ENCODE assay signal across 16 cellular contexts in the genomic region with DNA sequence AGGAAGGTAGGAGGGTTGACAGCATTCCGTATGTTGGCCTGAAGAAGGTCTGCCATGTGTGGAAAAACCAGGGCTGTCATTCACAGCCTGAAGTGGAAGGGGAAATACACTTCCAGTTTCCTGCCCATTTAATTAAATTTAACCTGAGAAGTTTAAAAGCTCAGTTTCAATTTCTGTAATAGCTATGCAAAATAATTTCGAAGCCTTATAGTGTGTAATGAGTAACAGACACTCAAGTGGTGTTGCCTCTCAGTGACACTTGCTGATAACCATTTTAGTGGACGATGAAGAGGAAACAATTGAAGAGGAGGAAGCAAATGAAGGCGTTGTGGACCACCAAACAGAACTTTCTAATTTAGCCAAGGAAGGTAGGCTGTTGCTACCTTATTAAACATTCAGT. TPM values are rescaled to one million over a fixed set of nuclear protein-coding genes. Genes with fewer than 3 reads are reported as not detected.
A peak's percentile ranks its signal among the peaks of the same experiment; 100 is the strongest.
DNase-seq lines count a peak whose midpoint lies in the region; ATAC-seq and TF ChIP-seq lines count a peak whose summit lies in the region.
"Had no signal": no experiment of that assay in that cellular context is flagged by ENCODE, and none has a peak within 500 bp of the region (broad histone marks: within the 10 kb centered on the region; RNA-seq: fewer than 3 reads in every experiment).

No MANE protein-coding gene starts in this region.

- no peaks in the 10 kb centered on the region for H3K4me1 ChIP-seq in breast epithelium
- H3K4me1 ChIP-seq: uterus had no signal

- POLR2A ChIA-PET in MCF 10A (lab: Yijun Ruan, JAX): no interaction called here

- BruUV-seq in MCF 10A (replicated peaks; lab: Mats Ljungman, UMichigan): no TSS peak

- no peaks in the 10 kb centered on the region for H3K4me1 Mint-ChIP-seq in MCF 10A (ENCODE audit: insufficient read depth, unreplicated experiment)
- peaks cover 12% of the 10 kb centered on the region for H3K4me1 Mint-ChIP-seq in stimulated activated effector memory CD8-positive, alpha-beta T cell treated with anti-CD3 and anti-CD28 coated beads, Interleukin-12 subunit alpha, Interleukin-12 subunit beta, amount 100 ng/mL, for 72 hours
- H3K4me1 Mint-ChIP-seq in immature natural killer cell: no peaks in the 10 kb centered on the region

- DNase-seq in MCF 10A (ENCODE audit: unreplicated experiment): no peak
- DNase-seq in breast epithelium (ENCODE audit: low spot score in 2 of 2): no peak
- no peak for DNase-seq in stimulated activated effector memory CD8-positive, alpha-beta T cell treated with anti-CD3 and anti-CD28 coated beads, Interleukin-12 subunit alpha, Interleukin-12 subunit beta, amount 100 ng/mL, for 72 hours (ENCODE audit: low spot score in 2 of 2)
- DNase-seq in immature natural killer cell: no peak
- DNase-seq in DMS114 treated with DMSO at 0.1 percent for 48 hours (lab: John Stamatoyannopoulos, UW; ENCODE audit: unreplicated experiment): no peak
- DNase-seq: activated CD4-positive, alpha-beta T cell treated with anti-CD3 and anti-CD28 coated beads, Interleukin-2, amount 50 U/mL, for 1 hour; activated effector memory CD4-positive, alpha-beta T cell treated with anti-CD3 and anti-CD28 coated beads, Interleukin-2, amount 50 U/mL, for 16 hours; NCI-H1436; NCI-H526; RPMI8226; stimulated activated CD4-positive, alpha-beta T cell treated with anti-CD3 and anti-CD28 coated beads, Interleukin-1b, Interleukin-23, amount 100 ng/mL, for 48 hours; uterus had no signal

- TF ChIP-seq CTCF in MCF 10A (IDR thresholded peaks at IDR 0.05; ENCODE audit: unreplicated experiment) (no peak), breast epithelium (IDR thresholded peaks at IDR 0.05) (no peak)

- H3K27me3 Mint-ChIP-seq in MCF 10A (ENCODE audit: insufficient read depth, unreplicated experiment) (no peaks in the 10 kb centered on the region), immature natural killer cell (ENCODE audit: low read depth in 3 of 3) (no peaks in the 10 kb centered on the region)

- H3K27me3 ChIP-seq in breast epithelium: no peaks in the 10 kb centered on the region
- H3K27me3 ChIP-seq: uterus had no signal

- H3K4me3 Mint-ChIP-seq in MCF 10A (ENCODE audit: unreplicated experiment) (no peak overlapping the region), immature natural killer cell (no peak overlapping the region)
- no peak overlapping the region for H3K4me3 Mint-ChIP-seq in stimulated activated effector memory CD8-positive, alpha-beta T cell treated with anti-CD3 and anti-CD28 coated beads, Interleukin-12 subunit alpha, Interleukin-12 subunit beta, amount 100 ng/mL, for 72 hours

- H3K27ac Mint-ChIP-seq in MCF 10A (ENCODE audit: low read depth, unreplicated experiment) (peak overlapping the region; percentile 12), immature natural killer cell (no peak overlapping the region)
- peak overlapping the region; percentile 58 for H3K27ac Mint-ChIP-seq in stimulated activated effector memory CD8-positive, alpha-beta T cell treated with anti-CD3 and anti-CD28 coated beads, Interleukin-12 subunit alpha, Interleukin-12 subunit beta, amount 100 ng/mL, for 72 hours

- CTCF ChIA-PET in MCF 10A (lab: Yijun Ruan, JAX): interaction anchor here (0.5 kb wide), 1 partner anchor 94 kb away, joined by 3 read pairs; no protein-coding TSS in a partner anchor

- no peak overlapping the region for H3K4me3 ChIP-seq in breast epithelium
- H3K4me3 ChIP-seq: K562, uterus had no signal

- H3K36me3 ChIP-seq in breast epithelium: peaks cover 4% of the 10 kb centered on the region
- H3K36me3 ChIP-seq: uterus had no signal

- no peaks in the 10 kb centered on the region for H3K9me3 ChIP-seq in breast epithelium
- H3K9me3 ChIP-seq: uterus had no signal

- intact Hi-C loops in MCF 10A (cut with micrococcal nuclease) (no loop called here), breast epithelium (cut with DNase I; ENCODE audit: low total_unique reads) (loop anchor here (5.0 kb wide), 1 partner anchor 372 kb away; no protein-coding TSS in a partner anchor)

- no peak for TF ChIP-seq POLR2A in breast epithelium (IDR thresholded peaks at IDR 0.05)

- H3K9me3 Mint-ChIP-seq in MCF 10A (ENCODE audit: unreplicated experiment): no peaks in the 10 kb centered on the region
- H3K9me3 Mint-ChIP-seq in stimulated activated effector memory CD8-positive, alpha-beta T cell treated with anti-CD3 and anti-CD28 coated beads, Interleukin-12 subunit alpha, Interleukin-12 subunit beta, amount 100 ng/mL, for 72 hours: no peaks in the 10 kb centered on the region
- no peaks in the 10 kb centered on the region for H3K9me3 Mint-ChIP-seq in immature natural killer cell

- H3K27ac ChIP-seq in breast epithelium: no peak overlapping the region
- H3K27ac ChIP-seq: uterus had no signal

- ATAC-seq in GM21529 (IDR thresholded peaks at IDR 0.05; ENCODE audit: unreplicated experiment): peak; percentile 87
- peak; percentile 80 for ATAC-seq in HG03095 (IDR thresholded peaks at IDR 0.05; ENCODE audit: unreplicated experiment)
- no peak for ATAC-seq in stimulated activated effector memory CD8-positive, alpha-beta T cell treated with anti-CD3 and anti-CD28 coated beads, Interleukin-12 subunit alpha, Interleukin-12 subunit beta, amount 100 ng/mL, for 72 hours
- ATAC-seq in GM18502 (IDR thresholded peaks at IDR 0.05; ENCODE audit: poor library complexity, unreplicated experiment): no peak
- ATAC-seq: K562 had no signal

- H3K36me3 Mint-ChIP-seq in MCF 10A (ENCODE audit: insufficient read depth, unreplicated experiment) (peaks cover 75% of the 10 kb centered on the region), immature natural killer cell (peaks cover 30 to 51% (median 45%) of the 10 kb centered on the region in 3 donors)
- H3K36me3 Mint-ChIP-seq in stimulated activated effector memory CD8-positive, alpha-beta T cell treated with anti-CD3 and anti-CD28 coated beads, Interleukin-12 subunit alpha, Interleukin-12 subunit beta, amount 100 ng/mL, for 72 hours: peaks cover 83% of the 10 kb centered on the region

RNA-seq across cellular contexts. Expression of a gene that starts 44.8 kb away (rescaled TPM):
- 52.4 and 54.8 TPM in 2 replicates for total RNA-seq in MCF 10A (2022)
- total RNA-seq in breast epithelium: 10 to 100 TPM; 20.3 to 27.2 (median 24.4) TPM
- 1 to 10 TPM in 1 of 3 donors, under 1 TPM in 2; 0.05 to 4.1 (median 0.74) TPM for polyA plus RNA-seq in immature natural killer cell

Comparison
In these comparisons a context has a peak if more than half of its experiments do, and no peak if none do; other contexts are left out.
1. H3K27ac Mint-ChIP-seq: peak in MCF 10A (single experiment) and stimulated activated effector memory CD8-positive, alpha-beta T cell treated with anti-CD3 and anti-CD28 coated beads, Interleukin-12 subunit alpha, Interleukin-12 subunit beta, amount 100 ng/mL, for 72 hours (single experiment); none in immature natural killer cell (0 of 6).
2. ATAC-seq: peak in GM21529 (single experiment) and HG03095 (single experiment); none in stimulated activated effector memory CD8-positive, alpha-beta T cell treated with anti-CD3 and anti-CD28 coated beads, Interleukin-12 subunit alpha, Interleukin-12 subunit beta, amount 100 ng/mL, for 72 hours (single experiment) and GM18502 (single experiment).